Comparison of ENCODE assay signal across 8 cellular contexts in the genomic region with DNA sequence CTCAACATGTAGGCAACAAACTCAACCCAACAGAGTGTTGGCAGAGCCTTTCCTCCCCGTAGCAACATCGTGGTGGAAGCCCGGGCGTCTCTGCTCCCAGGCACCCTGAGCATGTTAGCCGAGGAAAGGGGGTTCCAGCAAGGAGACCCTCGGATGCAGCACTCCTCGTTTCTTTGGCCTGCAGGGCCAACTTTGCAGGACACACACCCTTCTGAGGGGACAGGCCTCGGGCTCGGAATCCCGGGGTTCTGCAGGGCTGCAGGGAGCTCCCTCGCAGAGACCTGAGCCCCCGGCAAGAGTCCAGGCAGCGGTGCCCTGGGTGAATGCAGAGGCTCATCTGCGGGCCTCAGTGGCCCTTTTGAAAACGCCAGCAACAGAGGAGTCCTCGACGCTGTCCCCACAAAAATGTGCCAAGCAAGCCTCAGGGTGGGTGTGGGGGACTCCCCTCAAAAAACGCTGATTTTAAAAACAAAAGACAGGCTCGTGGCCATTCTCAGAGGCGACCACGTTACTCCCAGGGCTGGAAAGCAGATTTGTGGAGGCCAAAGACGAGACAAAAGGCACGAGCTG. TPM values are rescaled to one million over a fixed set of nuclear protein-coding genes. Genes with fewer than 3 reads are reported as not detected.
DNase-seq lines count a peak whose midpoint lies in the region; ATAC-seq, FAIRE-seq and TF ChIP-seq lines count a peak whose summit lies in the region.

No MANE protein-coding gene starts in this region.

- H3K27me3 ChIP-seq in astrocyte (ENCODE audit: insufficient read depth, low read length) (no peaks in the 10 kb centered on the region), iPS-20b (ENCODE audit: insufficient read depth, low read length) (peaks cover 24% of the 10 kb centered on the region)

- H3K9me3 ChIP-seq in astrocyte (ENCODE audit: insufficient read depth, low read depth, low read length) (no peaks in the 10 kb centered on the region), iPS-20b (ENCODE audit: insufficient read depth, low read depth, low read length) (no peaks in the 10 kb centered on the region)

- H3K27ac ChIP-seq in astrocyte (ENCODE audit: low read depth, low read length) (peak overlapping the region; percentile 79), iPS-20b (ENCODE audit: low read length) (no peak overlapping the region), skin epidermis (peak overlapping the region in 9 of 21 experiments; percentile 26 to 85 (median 72))

- H3K36me3 ChIP-seq in astrocyte (ENCODE audit: insufficient read depth, low read length) (no peaks in the 10 kb centered on the region), iPS-20b (ENCODE audit: insufficient read depth, low read depth, low read length) (no peaks in the 10 kb centered on the region)

- peaks cover 10% of the 10 kb centered on the region for H3K4me1 ChIP-seq in astrocyte (ENCODE audit: insufficient read depth, low read length)
- H3K4me1 ChIP-seq in iPS-20b (ENCODE audit: insufficient read depth, low read length), result peaks cover 16% of the 10 kb centered on the region

- H3K27me3 Mint-ChIP-seq in activated naive CD4-positive, alpha-beta T cell treated with anti-CD3 and anti-CD28 coated beads, Interleukin-2, amount 10 ng/mL, durations not matched to agents 7 days and 5 days, result peaks cover 73% of the 10 kb centered on the region
- H3K27me3 Mint-ChIP-seq in astrocyte (ENCODE audit: low read depth, unreplicated experiment), result peaks cover 2% of the 10 kb centered on the region

- H2AFZ ChIP-seq in astrocyte (ENCODE audit: low read depth, low read length), result peak overlapping the region; percentile 12

- H3K4me2 ChIP-seq in astrocyte (ENCODE audit: low read length), result peak overlapping the region; percentile 89

- CTCF ChIA-PET in activated naive CD4-positive, alpha-beta T cell treated with anti-CD3 and anti-CD28 coated beads, Interleukin-2, amount 10 ng/mL, durations not matched to agents 7 days and 5 days (lab: Charles Lee), result interaction anchor here (0.6 to 1.0 kb wide), 3 partner anchors 155 to 377 kb away, joined by 3 to 4 read pairs (median 4); no protein-coding TSS in a partner anchor

- H3K4me1 Mint-ChIP-seq in activated naive CD4-positive, alpha-beta T cell treated with anti-CD3 and anti-CD28 coated beads, Interleukin-2, amount 10 ng/mL, durations not matched to agents 7 days and 5 days, result peaks cover 7% of the 10 kb centered on the region
- peaks cover 17% of the 10 kb centered on the region for H3K4me1 Mint-ChIP-seq in astrocyte (ENCODE audit: low read depth, unreplicated experiment)

- H3K4me3 ChIP-seq in astrocyte (ENCODE audit: insufficient read depth, low read depth, low read length), result peak overlapping the region; percentile 61
- H3K4me3 ChIP-seq in iPS-20b (ENCODE audit: low read length), result peak overlapping the region; percentile 86
- H3K4me3 ChIP-seq in skin epidermis, result peak overlapping the region; percentile 45 to 69 (median 51)

- H3K9me3 Mint-ChIP-seq in activated naive CD4-positive, alpha-beta T cell treated with anti-CD3 and anti-CD28 coated beads, Interleukin-2, amount 10 ng/mL, durations not matched to agents 7 days and 5 days, result no peaks in the 10 kb centered on the region
- H3K9me3 Mint-ChIP-seq in astrocyte (ENCODE audit: unreplicated experiment), result peaks cover 2% of the 10 kb centered on the region

- no peak for ATAC-seq in HG02571 (IDR thresholded peaks at IDR 0.05; ENCODE audit: unreplicated experiment)

- DNase-seq in activated naive CD4-positive, alpha-beta T cell treated with anti-CD3 and anti-CD28 coated beads, Interleukin-2, amount 10 ng/mL, durations not matched to agents 7 days and 5 days, result no peak
- DNase-seq in activated naive CD4-positive, alpha-beta T cell treated with anti-CD3 and anti-CD28 coated beads, Interleukin-2, amount 50 U/mL, for 16 hours, result no peak
- DNase-seq in astrocyte (ENCODE audit: low read depth), result no peak
- DNase-seq in RCC 7860 (ENCODE audit: low spot score), result no peak
- no peak for DNase-seq in H4 (ENCODE audit: low spot score)

- peaks cover 53% of the 10 kb centered on the region for H3K79me2 ChIP-seq in astrocyte (ENCODE audit: insufficient read depth, low read length)

- H3K4me3 Mint-ChIP-seq in activated naive CD4-positive, alpha-beta T cell treated with anti-CD3 and anti-CD28 coated beads, Interleukin-2, amount 10 ng/mL, durations not matched to agents 7 days and 5 days, result peak overlapping the region; percentile 68
- H3K4me3 Mint-ChIP-seq in astrocyte (ENCODE audit: unreplicated experiment), result peak overlapping the region; percentile 94

- peaks cover 27% of the 10 kb centered on the region for H4K20me1 ChIP-seq in astrocyte (ENCODE audit: insufficient read depth, low read length)

- TF ChIP-seq CTCF in astrocyte (IDR thresholded peaks at IDR 0.05; ENCODE audit: insufficient read depth, low read depth, low read length), result no peak

- FAIRE-seq in astrocyte (lab: Jason Lieb, UNC), result no peak
- no peak for FAIRE-seq in RCC 7860 (lab: Jason Lieb, UNC)

- no peaks in the 10 kb centered on the region for H3K36me3 Mint-ChIP-seq in activated naive CD4-positive, alpha-beta T cell treated with anti-CD3 and anti-CD28 coated beads, Interleukin-2, amount 10 ng/mL, durations not matched to agents 7 days and 5 days
- peaks cover 2% of the 10 kb centered on the region for H3K36me3 Mint-ChIP-seq in astrocyte (ENCODE audit: low read depth, unreplicated experiment)

- H3K9ac ChIP-seq in astrocyte (ENCODE audit: low read length) (peak overlapping the region; percentile 87), iPS-20b (ENCODE audit: low read depth, low read length) (peak overlapping the region; percentile 78)

- no peak overlapping the region for H3K27ac Mint-ChIP-seq in activated naive CD4-positive, alpha-beta T cell treated with anti-CD3 and anti-CD28 coated beads, Interleukin-2, amount 10 ng/mL, durations not matched to agents 7 days and 5 days
- H3K27ac Mint-ChIP-seq in astrocyte (ENCODE audit: unreplicated experiment), result peak overlapping the region; percentile 80

RNA-seq across cellular contexts. Expression of a gene that starts 1.4 kb away (rescaled TPM):
- 51.9 TPM in 2 replicates for total RNA-seq in astrocyte
- 12.1 and 14.8 TPM in 2 replicates for total RNA-seq in H4 (2014; rRNA removed; shearing (Covaris generic))
